ENCODE assay signal across 21 cellular contexts in genomic region chr4:124105212-124105611, GRCh38.
DNase-seq lines count a peak whose midpoint lies in the region; ATAC-seq, FAIRE-seq and TF ChIP-seq lines count a peak whose summit lies in the region.
"Had no signal": no experiment of that assay in that cellular context is flagged by ENCODE, and none has a peak within 500 bp of the region (broad histone marks: within the 10 kb centered on the region; RNA-seq: fewer than 3 reads in every experiment).

No MANE protein-coding gene starts in this region.

- DNase-seq in Daoy (ENCODE audit: low read depth) (peak; percentile 10), PC-3 (peak; percentile 13), endothelial cell of umbilical vein (ENCODE audit: low read depth, low spot score) (peak; percentile 22), mesenchymal stem cell (peak; percentile 85), NCI-H1930 (lab: John Stamatoyannopoulos, UW) (no peak), GM12892 (ENCODE audit: insufficient read length) (no peak), GM13976 (ENCODE audit: low spot score) (no peak)
- DNase-seq: activated CD4-positive, alpha-beta T cell treated with anti-CD3 and anti-CD28 coated beads, Interleukin-2, amount 10 ng/mL, durations not matched to agents 24 days and 14 days; activated naive CD4-positive, alpha-beta T cell; AML-193; cortex of kidney; DMS 273 treated with DMSO at 0.1 percent for 48 hours; hypothalamus; Kasumi-1; NCI-H1417 treated with DMSO at 0.1 percent for 48 hours; NCI-H774; PC-9; sigmoid colon had no signal

- BruUV-seq in PC-3 (replicated peaks; lab: Mats Ljungman, UMichigan) (no TSS peak), endothelial cell of umbilical vein (replicated peaks; lab: Mats Ljungman, UMichigan) (no TSS peak)

- H3K79me2 ChIP-seq in PC-3 (ENCODE audit: low read length) (no peaks in the 10 kb centered on the region), endothelial cell of umbilical vein (ENCODE audit: control insufficient read depth, insufficient read depth, low read length) (no peaks in the 10 kb centered on the region)

- H3K27ac ChIP-seq in PC-3 (ENCODE audit: low read length) (no peak overlapping the region), endothelial cell of umbilical vein (ENCODE audit: insufficient read depth, low read depth, low read length) (no peak overlapping the region), mesenchymal stem cell (ENCODE audit: low read length, poor library complexity, severe bottlenecking) (no peak overlapping the region)
- H3K27ac ChIP-seq: esophagus muscularis mucosa, PC-9, sigmoid colon had no signal

- no peaks in the 10 kb centered on the region for H3K27me3 ChIP-seq in PC-3 (ENCODE audit: low read length)
- no peaks in the 10 kb centered on the region for H3K27me3 ChIP-seq in endothelial cell of umbilical vein (ENCODE audit: control insufficient read depth in 2 of 2, insufficient read depth in 2 of 2, low read length in 2 of 2)
- no peaks in the 10 kb centered on the region for H3K27me3 ChIP-seq in mesenchymal stem cell (ENCODE audit: control insufficient read depth in 1 of 2, insufficient read depth in 1 of 2, low read length in 2 of 2)
- H3K27me3 ChIP-seq: esophagus muscularis mucosa, sigmoid colon had no signal

- CTCF ChIA-PET in PC-3 (lab: Charles Lee), result interaction anchor here (0.6 kb wide), 1 partner anchor 9 kb away, joined by 3 read pairs; no protein-coding TSS in a partner anchor
- CTCF ChIA-PET in endothelial cell of umbilical vein (lab: Charles Lee), result interaction anchor here (1.0 to 1.4 kb wide), 2 partner anchors 332 to 978 kb away, joined by 3 to 10 read pairs; no protein-coding TSS in a partner anchor

- intact Hi-C loops in PC-3 (cut with micrococcal nuclease) (no loop called here), endothelial cell of umbilical vein (cut with micrococcal nuclease) (no loop called here)

- H3K36me3 ChIP-seq in PC-3 (ENCODE audit: low read depth, low read length) (no peaks in the 10 kb centered on the region), endothelial cell of umbilical vein (ENCODE audit: control insufficient read depth in 2 of 2, extremely low read depth in 1 of 2, insufficient read depth in 2 of 2, low read length in 2 of 2) (no peaks in the 10 kb centered on the region), mesenchymal stem cell (ENCODE audit: control insufficient read depth in 1 of 2, insufficient read depth in 2 of 2, low read depth in 1 of 2, low read length in 2 of 2) (no peaks in the 10 kb centered on the region)
- H3K36me3 ChIP-seq: esophagus muscularis mucosa, sigmoid colon had no signal

- no peak overlapping the region for H2AK5ac ChIP-seq in mesenchymal stem cell (ENCODE audit: low read length, severe bottlenecking)

- TF ChIP-seq CTCF in PC-3 (conservative IDR thresholded peaks at IDR 0.05; ENCODE audit: low read depth, low read length) (no peak), endothelial cell of umbilical vein (IDR thresholded peaks at IDR 0.05; ENCODE audit: extremely low read depth in 1 of 2, insufficient read depth in 1 of 2, low read depth in 1 of 2, low read length in 2 of 2) (no peak), GM13976 (IDR thresholded peaks at IDR 0.05; ENCODE audit: borderline replicate concordance, control extremely low read depth, extremely low read depth, insufficient read depth, missing control alignments) (no peak)

- no peaks in the 10 kb centered on the region for H3K9me1 ChIP-seq in endothelial cell of umbilical vein (replicated peaks; ENCODE audit: control insufficient read depth, extremely low read depth, insufficient read depth, low read length)

- H3K23ac ChIP-seq in mesenchymal stem cell (ENCODE audit: low read length in 2 of 2), result no peak overlapping the region

- H3K9me2 ChIP-seq in PC-3 (replicated peaks; ENCODE audit: low read length), result no peaks in the 10 kb centered on the region

- POLR2A ChIA-PET in PC-3 (lab: Charles Lee; ENCODE audit: unreplicated experiment) (no interaction called here), endothelial cell of umbilical vein (lab: Charles Lee) (no interaction called here)

- FAIRE-seq in endothelial cell of umbilical vein (lab: Jason Lieb, UNC), result peak; percentile 67
- FAIRE-seq in GM12892 (lab: Jason Lieb, UNC), result no peak
- FAIRE-seq: TTC549 had no signal

- H2BK120ac ChIP-seq in mesenchymal stem cell (ENCODE audit: low read depth, low read length), result peak overlapping the region; percentile 73

- no peak overlapping the region for H4K91ac ChIP-seq in mesenchymal stem cell (ENCODE audit: low read length)

- no peak for TF ChIP-seq POLR2A in endothelial cell of umbilical vein (IDR thresholded peaks at IDR 0.05; ENCODE audit: low read depth, low read length)
- no peak for TF ChIP-seq POLR2A in GM12892 (IDR thresholded peaks at IDR 0.05; ENCODE audit: low read depth, low read length)

- H3K14ac ChIP-seq in mesenchymal stem cell (ENCODE audit: low read length in 2 of 2), result no peak overlapping the region

- H3K4me1 ChIP-seq in PC-3 (ENCODE audit: insufficient read depth, low read length) (no peaks in the 10 kb centered on the region), endothelial cell of umbilical vein (ENCODE audit: control insufficient read depth, extremely low read depth, insufficient read depth, low read length) (peaks cover 3% of the 10 kb centered on the region), mesenchymal stem cell (ENCODE audit: control insufficient read depth, insufficient read depth, low read depth, low read length) (peaks cover 2% of the 10 kb centered on the region)
- H3K4me1 ChIP-seq: esophagus muscularis mucosa, sigmoid colon had no signal

- no peak overlapping the region for H3K9ac ChIP-seq in PC-3 (ENCODE audit: low read length)
- H3K9ac ChIP-seq in endothelial cell of umbilical vein (replicated peaks; ENCODE audit: extremely low read depth, insufficient read depth, low read length), result no peak overlapping the region
- H3K9ac ChIP-seq in mesenchymal stem cell (ENCODE audit: low read length), result no peak overlapping the region

- peak overlapping the region; percentile 85 for H4K8ac ChIP-seq in mesenchymal stem cell (ENCODE audit: low read length)

- no peaks in the 10 kb centered on the region for H3K79me1 ChIP-seq in mesenchymal stem cell (replicated peaks; ENCODE audit: low read length, poor library complexity, severe bottlenecking)

- 8% methylated on average over 2 of the region's 2 CpGs for WGBS in mesenchymal stem cell

- no peaks in the 10 kb centered on the region for H3F3A ChIP-seq in PC-3 (ENCODE audit: low read length, unreplicated experiment)

- H3K4me2 ChIP-seq in PC-3 (ENCODE audit: low read length) (no peak overlapping the region), endothelial cell of umbilical vein (ENCODE audit: insufficient read depth, low read length) (no peak overlapping the region), mesenchymal stem cell (ENCODE audit: low read length, poor library complexity, severe bottlenecking) (no peak overlapping the region)
- H3K4me2 ChIP-seq: PC-9 had no signal

- dilution Hi-C loops in endothelial cell of umbilical vein (cut with MboI; ENCODE audit: extremely low pct_ligation_motif_present, low sequenced_read_pairs), result no loop called here

- H3K4me3 ChIP-seq in PC-3 (ENCODE audit: low read length) (no peak overlapping the region), endothelial cell of umbilical vein (replicated peaks in 1 of 3; ENCODE audit: insufficient read depth in 1 of 3, low read depth in 1 of 3, low read length in 3 of 3) (no peak overlapping the region), mesenchymal stem cell (ENCODE audit: insufficient read depth in 1 of 2, low read depth in 1 of 2, low read length in 2 of 2) (no peak overlapping the region)
- H3K4me3 ChIP-seq: esophagus muscularis mucosa, PC-9, sigmoid colon had no signal

- H2BK5ac ChIP-seq in mesenchymal stem cell (ENCODE audit: low read depth, low read length, poor library complexity, severe bottlenecking), result no peak overlapping the region

- H4K20me1 ChIP-seq in PC-3 (ENCODE audit: low read length) (no peaks in the 10 kb centered on the region), endothelial cell of umbilical vein (replicated peaks; ENCODE audit: control insufficient read depth, extremely low read depth, insufficient read depth, low read length) (no peaks in the 10 kb centered on the region)

- H3K4ac ChIP-seq in mesenchymal stem cell (ENCODE audit: low read depth in 1 of 2, low read length in 2 of 2), result peak overlapping the region in 1 of 2 experiments; percentile 60

- in situ Hi-C loops in GM13976 (cut with MboI; ENCODE audit: low sequenced_read_pairs, unreplicated experiment), result no loop called here

- peak overlapping the region; percentile 79 to 90 for H3K18ac ChIP-seq in mesenchymal stem cell (ENCODE audit: low read depth in 1 of 2, low read length in 2 of 2)

- H2BK12ac ChIP-seq in mesenchymal stem cell (ENCODE audit: low read length in 2 of 2), result peak overlapping the region in 1 of 2 experiments; percentile 49

- H2AFZ ChIP-seq in PC-3 (ENCODE audit: low read length) (no peak overlapping the region), endothelial cell of umbilical vein (ENCODE audit: low read depth, low read length) (peak overlapping the region; percentile 41), mesenchymal stem cell (ENCODE audit: low read depth, low read length) (no peak overlapping the region)
- H2AFZ ChIP-seq: PC-9 had no signal

- H2BK15ac ChIP-seq in mesenchymal stem cell (ENCODE audit: low read depth, poor library complexity, severe bottlenecking), result no peak overlapping the region

- no peaks in the 10 kb centered on the region for H3K9me3 ChIP-seq in PC-3 (ENCODE audit: low read length)
- no peaks in the 10 kb centered on the region for H3K9me3 ChIP-seq in endothelial cell of umbilical vein (replicated peaks; ENCODE audit: control insufficient read depth, insufficient read depth, low read length)
- no peaks in the 10 kb centered on the region for H3K9me3 ChIP-seq in mesenchymal stem cell (ENCODE audit: control insufficient read depth, low read length)
- H3K9me3 ChIP-seq: esophagus muscularis mucosa had no signal

- ATAC-seq in PC-3, result no peak
- no peak for ATAC-seq in GM18870 (IDR thresholded peaks at IDR 0.05; ENCODE audit: unreplicated experiment)

TF ChIP-seq in endothelial cell of umbilical vein, 7 proteins besides CTCF, POLR2A, EP300 and RAD21:
- TF ChIP-seq EZH2 (IDR thresholded peaks at IDR 0.05; ENCODE audit: borderline replicate concordance, low read depth, low read length, severe bottlenecking) (no peak), JUN (IDR thresholded peaks at IDR 0.05; ENCODE audit: borderline replicate concordance, insufficient read depth, insufficient read length, low read depth) (peak; percentile 29), GATA2 (IDR thresholded peaks at IDR 0.05; ENCODE audit: insufficient read depth, insufficient read length, low read depth, low read length) (no peak), MYC (IDR thresholded peaks at IDR 0.05; ENCODE audit: low read depth, low read length) (no peak), FOS (IDR thresholded peaks at IDR 0.05; ENCODE audit: borderline replicate concordance, insufficient read depth, low read length) (peak; percentile 13), POLR2AphosphoS5 (IDR thresholded peaks at IDR 0.05; ENCODE audit: insufficient read depth, low read depth, low read length) (no peak)
- TF ChIP-seq, protein P1, sequence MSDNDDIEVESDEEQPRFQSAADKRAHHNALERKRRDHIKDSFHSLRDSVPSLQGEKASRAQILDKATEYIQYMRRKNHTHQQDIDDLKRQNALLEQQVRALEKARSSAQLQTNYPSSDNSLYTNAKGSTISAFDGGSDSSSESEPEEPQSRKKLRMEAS (IDR thresholded peaks at IDR 0.05; ENCODE audit: insufficient read depth, insufficient read length), result no peak

Comparison
In these comparisons a context has a peak if more than half of its experiments do, and no peak if none do; other contexts are left out.
1. DNase-seq: peak in Daoy (single experiment), PC-3 (single experiment), endothelial cell of umbilical vein (single experiment) and mesenchymal stem cell (single experiment); none in NCI-H1930 (0 of 2), GM12892 (single experiment) and GM13976 (single experiment).